Comparison of ENCODE assay signal across 35 cellular contexts in genomic region chr1:35367914-35368313, GRCh38.
"Had no signal": no experiment of that assay in that cellular context is flagged by ENCODE, and none has a peak within 500 bp of the region (broad histone marks: within the 10 kb centered on the region; RNA-seq: fewer than 3 reads in every experiment).

No MANE protein-coding gene starts in this region.

- H3K27me3 ChIP-seq: MG63 had no signal

- H3K4me3 ChIP-seq: MG63 had no signal

- H3K9me3 ChIP-seq: MG63 had no signal

- DNase-seq: Karpas-422, Kasumi-1, MG63, MM.1S, MV-4-11, NCI-H1048, NCI-H1092, NCI-H1092 treated with DMSO at 0.1 percent for 48 hours, NCI-H1105, NCI-H1105 treated with DMSO at 0.1 percent for 48 hours, NCI-H1417, NCI-H1417 treated with DMSO at 0.1 percent for 48 hours, NCI-H1436, NCI-H1436 treated with DMSO at 0.1 percent for 48 hours, NCI-H146, NCI-H1694, NCI-H1694 treated with DMSO at 0.1 percent for 48 hours, NCI-H187, NCI-H187 treated with DMSO at 0.1 percent for 48 hours, NCI-H1930, NCI-H2029, NCI-H2029 treated with DMSO at 0.1 percent for 48 hours, NCI-H2081, NCI-H2081 treated with DMSO at 0.1 percent for 48 hours, NCI-H2107, NCI-H2171, NCI-H2171 treated with DMSO at 0.1 percent for 48 hours, NCI-H2227 treated with DMSO at 0.1 percent for 48 hours, NCI-H226, NCI-H345, NCI-H446, NCI-H446 treated with DMSO at 0.1 percent for 48 hours, NCI-H510A, NCI-H510A treated with DMSO at 0.1 percent for 48 hours, NCI-H524 had no signal
